9 cellular contexts compared by ENCODE assay signal in the genomic region with DNA sequence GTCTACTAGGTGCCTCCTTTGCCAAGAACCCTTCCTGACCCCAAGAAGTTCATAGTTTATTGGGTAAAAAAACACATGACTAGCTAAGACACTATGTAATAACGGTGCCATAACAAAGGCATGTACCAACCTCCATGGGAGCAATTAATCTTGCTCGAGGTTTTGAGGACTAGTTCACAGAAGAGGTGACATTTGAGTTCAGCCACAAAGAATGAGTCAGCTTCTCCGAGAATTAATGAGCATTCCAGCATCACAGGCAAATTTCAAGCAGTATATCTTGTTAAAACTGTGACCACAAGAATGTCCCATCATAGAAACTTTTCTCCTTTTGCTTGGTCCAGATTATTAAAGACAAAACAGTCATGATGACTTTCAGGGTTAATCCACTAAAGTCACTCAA.
DNase-seq lines count a peak whose midpoint lies in the region; ATAC-seq and TF ChIP-seq lines count a peak whose summit lies in the region.
"Had no signal": no experiment of that assay in that cellular context is flagged by ENCODE, and none has a peak within 500 bp of the region (broad histone marks: within the 10 kb centered on the region; RNA-seq: fewer than 3 reads in every experiment).

No MANE protein-coding gene starts in this region.

- no peak for TF ChIP-seq CTCF in HFF-Myc (IDR thresholded peaks at IDR 0.05; ENCODE audit: low read depth, low read length, missing control alignments)
- no peak for TF ChIP-seq CTCF in SK-N-SH (IDR thresholded peaks at IDR 0.05)

- H3K9ac ChIP-seq in SK-N-SH, result no peak overlapping the region

- H3K27me3 Mint-ChIP-seq in stimulated activated memory B cell treated with anti-CD40 and anti-IgM and Interleukin-4, amounts not matched to agents 10 μg/mL and 1 μg/mL and 100 μg/mL, for 72 hours, result peaks cover 9% of the 10 kb centered on the region

- H3K27ac Mint-ChIP-seq in stimulated activated memory B cell treated with anti-CD40 and anti-IgM and Interleukin-4, amounts not matched to agents 10 μg/mL and 1 μg/mL and 100 μg/mL, for 72 hours, result peak overlapping the region; percentile 44

- H3K9me3 ChIP-seq in SK-N-SH, result no peaks in the 10 kb centered on the region
- H3K9me3 ChIP-seq: left lung had no signal

- WGBS in SK-N-SH (ENCODE audit: low lambda C conversion rate), result 11% methylated on average over 3 of the region's 3 CpGs

- no peaks in the 10 kb centered on the region for H3K9me3 Mint-ChIP-seq in stimulated activated memory B cell treated with anti-CD40 and anti-IgM and Interleukin-4, amounts not matched to agents 10 μg/mL and 1 μg/mL and 100 μg/mL, for 72 hours

- H3K4me1 ChIP-seq in SK-N-SH (ENCODE audit: control insufficient read depth in 1 of 2, insufficient read depth in 2 of 2, low read depth in 1 of 2, low read length in 1 of 2), result peaks cover 0 to 8% of the 10 kb centered on the region in 2 experiments; a peak in 1 of 4 replicates

- no peaks in the 10 kb centered on the region for H3K36me3 ChIP-seq in SK-N-SH (replicated peaks in 1 of 2; ENCODE audit: control insufficient read depth in 1 of 2, insufficient read depth in 2 of 2, low read length in 1 of 2)
- H3K36me3 ChIP-seq: left lung had no signal

- H3K36me3 Mint-ChIP-seq in stimulated activated memory B cell treated with anti-CD40 and anti-IgM and Interleukin-4, amounts not matched to agents 10 μg/mL and 1 μg/mL and 100 μg/mL, for 72 hours, result no peaks in the 10 kb centered on the region

- H3K4me2 ChIP-seq in SK-N-SH, result no peak overlapping the region

- peak in 1 of 2 experiments; percentile 90; a peak in 2 of 4 replicates for TF ChIP-seq EP300 in SK-N-SH (IDR thresholded peaks at IDR 0.05; ENCODE audit: borderline replicate concordance in 1 of 2, low read depth in 1 of 2, low read length in 1 of 2)

- H3K4me3 Mint-ChIP-seq in stimulated activated memory B cell treated with anti-CD40 and anti-IgM and Interleukin-4, amounts not matched to agents 10 μg/mL and 1 μg/mL and 100 μg/mL, for 72 hours, result peak overlapping the region; percentile 2

- peak overlapping the region; percentile 62 to 70; a peak in 3 of 4 replicates for H3K27ac ChIP-seq in SK-N-SH (ENCODE audit: low read depth in 2 of 2, low read length in 1 of 2)
- H3K27ac ChIP-seq in epithelial cell of prostate, result no peak overlapping the region

- H3F3A ChIP-seq in SK-N-SH (replicated peaks; ENCODE audit: insufficient read depth), result peaks cover 4% of the 10 kb centered on the region

- H3K9me2 ChIP-seq in SK-N-SH, result no peaks in the 10 kb centered on the region

- POLR2A ChIA-PET in SK-N-SH (lab: Yijun Ruan, JAX), result no interaction called here

- H3K27me3 ChIP-seq in SK-N-SH (ENCODE audit: insufficient read depth), result no peaks in the 10 kb centered on the region
- H3K27me3 ChIP-seq: left lung had no signal

- H4K20me1 ChIP-seq in SK-N-SH (ENCODE audit: insufficient read depth), result no peaks in the 10 kb centered on the region

- CTCF ChIA-PET in SK-N-SH (lab: Yijun Ruan, JAX), result no interaction called here

- intact Hi-C loops in left ventricle myocardium superior (cut with micrococcal nuclease), result no loop called here

- no peak overlapping the region for H2AFZ ChIP-seq in SK-N-SH (ENCODE audit: low read depth)

- DNase-seq in HFF-Myc (ENCODE audit: extremely low read depth, low read depth) (peak; percentile 70), SK-N-SH (no peak), epithelial cell of prostate (ENCODE audit: low read depth, low spot score) (peak; percentile 49), GM19240 (ENCODE audit: insufficient read length, low spot score) (no peak), left ventricle myocardium superior (no peak)
- DNase-seq: amygdala, left lung had no signal

- TF ChIP-seq RAD21 in SK-N-SH (IDR thresholded peaks at IDR 0.05; ENCODE audit: low read length), result no peak

- H3K4me1 Mint-ChIP-seq in stimulated activated memory B cell treated with anti-CD40 and anti-IgM and Interleukin-4, amounts not matched to agents 10 μg/mL and 1 μg/mL and 100 μg/mL, for 72 hours, result peaks cover 26% of the 10 kb centered on the region

- ATAC-seq in stimulated activated memory B cell treated with anti-CD40 and anti-IgM and Interleukin-4, amounts not matched to agents 10 μg/mL and 1 μg/mL and 100 μg/mL, for 72 hours, result peak; percentile 49
- ATAC-seq in HG03439 (IDR thresholded peaks at IDR 0.05; ENCODE audit: unreplicated experiment) (no peak), left ventricle myocardium superior (no peak)
- ATAC-seq: left lung had no signal

- no peak overlapping the region for H3K4me3 ChIP-seq in HFF-Myc (replicated peaks; ENCODE audit: low read depth, low read length)
- no peak overlapping the region for H3K4me3 ChIP-seq in SK-N-SH (ENCODE audit: low read depth in 2 of 2, low read length in 1 of 2)
- H3K4me3 ChIP-seq: left lung had no signal

- H3K79me2 ChIP-seq in SK-N-SH (ENCODE audit: insufficient read depth), result no peaks in the 10 kb centered on the region

TF ChIP-seq in SK-N-SH, 30 proteins besides CTCF, POLR2A, EP300 and RAD21 (continues in another document):
- no peak for TF ChIP-seq MEF2A (IDR thresholded peaks at IDR 0.05; ENCODE audit: borderline replicate concordance, low read depth)
- TF ChIP-seq, protein P1, sequence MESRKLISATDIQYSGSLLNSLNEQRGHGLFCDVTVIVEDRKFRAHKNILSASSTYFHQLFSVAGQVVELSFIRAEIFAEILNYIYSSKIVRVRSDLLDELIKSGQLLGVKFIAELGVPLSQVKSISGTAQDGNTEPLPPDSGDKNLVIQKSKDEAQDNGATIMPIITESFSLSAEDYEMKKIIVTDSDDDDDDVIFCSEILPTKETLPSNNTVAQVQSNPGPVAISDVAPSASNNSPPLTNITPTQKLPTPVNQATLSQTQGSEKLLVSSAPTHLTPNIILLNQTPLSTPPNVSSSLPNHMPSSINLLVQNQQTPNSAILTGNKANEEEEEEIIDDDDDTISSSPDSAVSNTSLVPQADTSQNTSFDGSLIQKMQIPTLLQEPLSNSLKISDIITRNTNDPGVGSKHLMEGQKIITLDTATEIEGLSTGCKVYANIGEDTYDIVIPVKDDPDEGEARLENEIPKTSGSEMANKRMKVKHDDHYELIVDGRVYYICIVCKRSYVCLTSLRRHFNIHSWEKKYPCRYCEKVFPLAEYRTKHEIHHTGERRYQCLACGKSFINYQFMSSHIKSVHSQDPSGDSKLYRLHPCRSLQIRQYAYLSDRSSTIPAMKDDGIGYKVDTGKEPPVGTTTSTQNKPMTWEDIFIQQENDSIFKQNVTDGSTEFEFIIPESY (IDR thresholded peaks at IDR 0.05; ENCODE audit: borderline replicate concordance, low read depth), result no peak
- no peak for TF ChIP-seq RCOR1 (IDR thresholded peaks at IDR 0.05; ENCODE audit: low read length)
- TF ChIP-seq, protein P2, sequence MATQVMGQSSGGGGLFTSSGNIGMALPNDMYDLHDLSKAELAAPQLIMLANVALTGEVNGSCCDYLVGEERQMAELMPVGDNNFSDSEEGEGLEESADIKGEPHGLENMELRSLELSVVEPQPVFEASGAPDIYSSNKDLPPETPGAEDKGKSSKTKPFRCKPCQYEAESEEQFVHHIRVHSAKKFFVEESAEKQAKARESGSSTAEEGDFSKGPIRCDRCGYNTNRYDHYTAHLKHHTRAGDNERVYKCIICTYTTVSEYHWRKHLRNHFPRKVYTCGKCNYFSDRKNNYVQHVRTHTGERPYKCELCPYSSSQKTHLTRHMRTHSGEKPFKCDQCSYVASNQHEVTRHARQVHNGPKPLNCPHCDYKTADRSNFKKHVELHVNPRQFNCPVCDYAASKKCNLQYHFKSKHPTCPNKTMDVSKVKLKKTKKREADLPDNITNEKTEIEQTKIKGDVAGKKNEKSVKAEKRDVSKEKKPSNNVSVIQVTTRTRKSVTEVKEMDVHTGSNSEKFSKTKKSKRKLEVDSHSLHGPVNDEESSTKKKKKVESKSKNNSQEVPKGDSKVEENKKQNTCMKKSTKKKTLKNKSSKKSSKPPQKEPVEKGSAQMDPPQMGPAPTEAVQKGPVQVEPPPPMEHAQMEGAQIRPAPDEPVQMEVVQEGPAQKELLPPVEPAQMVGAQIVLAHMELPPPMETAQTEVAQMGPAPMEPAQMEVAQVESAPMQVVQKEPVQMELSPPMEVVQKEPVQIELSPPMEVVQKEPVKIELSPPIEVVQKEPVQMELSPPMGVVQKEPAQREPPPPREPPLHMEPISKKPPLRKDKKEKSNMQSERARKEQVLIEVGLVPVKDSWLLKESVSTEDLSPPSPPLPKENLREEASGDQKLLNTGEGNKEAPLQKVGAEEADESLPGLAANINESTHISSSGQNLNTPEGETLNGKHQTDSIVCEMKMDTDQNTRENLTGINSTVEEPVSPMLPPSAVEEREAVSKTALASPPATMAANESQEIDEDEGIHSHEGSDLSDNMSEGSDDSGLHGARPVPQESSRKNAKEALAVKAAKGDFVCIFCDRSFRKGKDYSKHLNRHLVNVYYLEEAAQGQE (IDR thresholded peaks at IDR 0.05; ENCODE audit: low read depth, low read length), result no peak
- peak; percentile 86 for TF ChIP-seq JUND (IDR thresholded peaks at IDR 0.05)
- TF ChIP-seq FOSL2 (IDR thresholded peaks at IDR 0.05; ENCODE audit: borderline replicate concordance, low read depth), result peak; percentile 84
- no peak for TF ChIP-seq GATA2 (CRISPR knock-in tag; IDR thresholded peaks at IDR 0.05)
- TF ChIP-seq, protein P3, sequence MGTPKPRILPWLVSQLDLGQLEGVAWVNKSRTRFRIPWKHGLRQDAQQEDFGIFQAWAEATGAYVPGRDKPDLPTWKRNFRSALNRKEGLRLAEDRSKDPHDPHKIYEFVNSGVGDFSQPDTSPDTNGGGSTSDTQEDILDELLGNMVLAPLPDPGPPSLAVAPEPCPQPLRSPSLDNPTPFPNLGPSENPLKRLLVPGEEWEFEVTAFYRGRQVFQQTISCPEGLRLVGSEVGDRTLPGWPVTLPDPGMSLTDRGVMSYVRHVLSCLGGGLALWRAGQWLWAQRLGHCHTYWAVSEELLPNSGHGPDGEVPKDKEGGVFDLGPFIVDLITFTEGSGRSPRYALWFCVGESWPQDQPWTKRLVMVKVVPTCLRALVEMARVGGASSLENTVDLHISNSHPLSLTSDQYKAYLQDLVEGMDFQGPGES (IDR thresholded peaks at IDR 0.05; ENCODE audit: low read depth, low read length), result no peak
- TF ChIP-seq TCF12 (IDR thresholded peaks at IDR 0.05), result peak; percentile 72
- TF ChIP-seq YY1 (IDR thresholded peaks at IDR 0.05; ENCODE audit: low read depth), result no peak
- peak; percentile 36; the same call in 1 of the 2 replicates for TF ChIP-seq POLR2AphosphoS5 (IDR thresholded peaks at IDR 0.05; ENCODE audit: low read depth, low read length)
- TF ChIP-seq, protein P4, sequence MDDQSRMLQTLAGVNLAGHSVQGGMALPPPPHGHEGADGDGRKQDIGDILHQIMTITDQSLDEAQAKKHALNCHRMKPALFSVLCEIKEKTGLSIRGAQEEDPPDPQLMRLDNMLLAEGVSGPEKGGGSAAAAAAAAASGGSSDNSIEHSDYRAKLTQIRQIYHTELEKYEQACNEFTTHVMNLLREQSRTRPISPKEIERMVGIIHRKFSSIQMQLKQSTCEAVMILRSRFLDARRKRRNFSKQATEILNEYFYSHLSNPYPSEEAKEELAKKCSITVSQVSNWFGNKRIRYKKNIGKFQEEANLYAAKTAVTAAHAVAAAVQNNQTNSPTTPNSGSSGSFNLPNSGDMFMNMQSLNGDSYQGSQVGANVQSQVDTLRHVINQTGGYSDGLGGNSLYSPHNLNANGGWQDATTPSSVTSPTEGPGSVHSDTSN (IDR thresholded peaks at IDR 0.05), result peak; percentile 93

Comparison
In these comparisons a context has a peak if more than half of its experiments do, and no peak if none do; other contexts are left out.
1. DNase-seq: peak in HFF-Myc (single experiment) and epithelial cell of prostate (single experiment); none in SK-N-SH (single experiment), GM19240 (single experiment) and left ventricle myocardium superior (single experiment).